Comparison of ENCODE assay signal across 8 cellular contexts in genomic region chr21:33490991-33491372, GRCh38. TPM values are rescaled to one million over a fixed set of nuclear protein-coding genes. Genes with fewer than 3 reads are reported as not detected.
DNase-seq lines count a peak whose midpoint lies in the region; ATAC-seq, FAIRE-seq and TF ChIP-seq lines count a peak whose summit lies in the region.

No MANE protein-coding gene starts in this region.

- peak overlapping the region; percentile 68 for H3K27ac Mint-ChIP-seq in Caco-2 (ENCODE audit: unreplicated experiment)

- TSS peak; percentile 75 for BruUV-seq in Caco-2 (replicated peaks; lab: Mats Ljungman, UMichigan)

- H3K4me1 ChIP-seq in Caco-2 (no peaks in the 10 kb centered on the region), urinary bladder (ENCODE audit: insufficient read depth) (no peaks in the 10 kb centered on the region)

- no peaks in the 10 kb centered on the region for H3K4me1 Mint-ChIP-seq in Caco-2 (ENCODE audit: low read depth, unreplicated experiment)

- H3K9me3 Mint-ChIP-seq in Caco-2 (ENCODE audit: unreplicated experiment): no peaks in the 10 kb centered on the region

- no peaks in the 10 kb centered on the region for H3K9me3 ChIP-seq in Caco-2

- no peaks in the 10 kb centered on the region for H3K27me3 ChIP-seq in Caco-2 (replicated peaks; ENCODE audit: control insufficient read depth, insufficient read depth, low read length)
- H3K27me3 ChIP-seq in bronchial epithelial cell (ENCODE audit: control insufficient read depth, insufficient read depth, low read length): no peaks in the 10 kb centered on the region

- H3K36me3 ChIP-seq in Caco-2 (ENCODE audit: control insufficient read depth, insufficient read depth, low read length) (no peaks in the 10 kb centered on the region), bronchial epithelial cell (ENCODE audit: control insufficient read depth, insufficient read depth, low read length) (no peaks in the 10 kb centered on the region), urinary bladder (ENCODE audit: insufficient read depth) (no peaks in the 10 kb centered on the region)

- H3K4me3 ChIP-seq in Caco-2 (ENCODE audit: low read depth, low read length): peak overlapping the region; percentile 69
- peak overlapping the region; percentile 93 for H3K4me3 ChIP-seq in bronchial epithelial cell (ENCODE audit: low read depth, low read length)
- peak overlapping the region; percentile 61 for H3K4me3 ChIP-seq in urinary bladder (ENCODE audit: low read depth, low read length)

- H3K4me3 Mint-ChIP-seq in Caco-2 (ENCODE audit: unreplicated experiment): peak overlapping the region; percentile 80

- intact Hi-C loops in Caco-2 (cut with micrococcal nuclease; ENCODE audit: unreplicated experiment): no loop called here

- ATAC-seq in HG02759 (IDR thresholded peaks at IDR 0.05; ENCODE audit: unreplicated experiment): no peak

- no peak for TF ChIP-seq CTCF in Caco-2 (IDR thresholded peaks at IDR 0.05; ENCODE audit: insufficient read depth in 1 of 2, low read depth in 1 of 2, low read length in 1 of 2, severe bottlenecking in 1 of 2, unreplicated experiment in 1 of 2)
- TF ChIP-seq CTCF in bronchial epithelial cell (IDR thresholded peaks at IDR 0.05; ENCODE audit: insufficient read depth, low read length, severe bottlenecking): no peak

- no peak for FAIRE-seq in bronchial epithelial cell (lab: Jason Lieb, UNC)

- peaks cover 10% of the 10 kb centered on the region for H3K36me3 Mint-ChIP-seq in Caco-2 (ENCODE audit: insufficient read depth, unreplicated experiment)

- no peak for DNase-seq in Caco-2
- DNase-seq in M059J (ENCODE audit: low read depth): peak; percentile 17
- DNase-seq in bronchial epithelial cell (ENCODE audit: low read depth): no peak
- DNase-seq in medulla oblongata (ENCODE audit: extremely low spot score): peak; percentile 27
- DNase-seq in NK-92 (lab: John Stamatoyannopoulos, UW; ENCODE audit: unreplicated experiment): no peak
- DNase-seq in activated effector memory CD4-positive, alpha-beta T cell treated with Interleukin-2 at 50 U/mL for 16 hours: no peak

- H3K27me3 Mint-ChIP-seq in Caco-2 (ENCODE audit: insufficient read depth, unreplicated experiment): no peaks in the 10 kb centered on the region

- CTCF ChIA-PET in Caco-2 (lab: Charles Lee): interaction anchor here (0.8 to 2.0 kb wide), 6 partner anchors 8 to 166 kb away, joined by 3 to 27 read pairs (median 4); partner anchors contain the start of genes IFNAR1 and TMEM50B

- no peak overlapping the region for H3K27ac ChIP-seq in urinary bladder (ENCODE audit: low read depth)

- POLR2A ChIA-PET in Caco-2 (lab: Charles Lee): interaction anchor here (0.6 to 1.9 kb wide), 6 partner anchors 9 to 160 kb away, joined by 3 to 43 read pairs (median 4); partner anchors contain the start of gene TMEM50B

- WGBS in urinary bladder: 18% methylated on average over 12 of the region's 12 CpGs

RNA-seq across cellular contexts. Expression of gene DNAJC28, which starts 0.5 kb away (rescaled TPM):
- total RNA-seq in Caco-2 (2022) (2.5 and 2.7 TPM in 2 replicates), bronchial epithelial cell (1.0 and 1.3 TPM in 2 replicates), urinary bladder (2.7 TPM)
- total RNA-seq in M059J (2014; rRNA removed; shearing (Covaris generic)): 1.9 TPM in 2 replicates
- 1.2 TPM for polyA plus RNA-seq in urinary bladder

RNA-seq across cellular contexts. Expression of gene TMEM50B, which starts 11.2 kb away (rescaled TPM):
- total RNA-seq in Caco-2 (2022): 21.0 and 25.9 TPM in 2 replicates
- total RNA-seq in M059J (2014; rRNA removed; shearing (Covaris generic)): 57.2 and 58.6 TPM in 2 replicates
- 16.9 and 31.6 TPM in 2 replicates for total RNA-seq in bronchial epithelial cell
- total RNA-seq in urinary bladder: 80.7 TPM
- 66.7 TPM for polyA plus RNA-seq in urinary bladder

RNA-seq across cellular contexts. Expression of gene GART, which starts 50.9 kb away (rescaled TPM):
- 134 and 147 TPM in 2 replicates for total RNA-seq in Caco-2 (2022)
- total RNA-seq in M059J (2014; rRNA removed; shearing (Covaris generic)): 89.8 and 114 TPM in 2 replicates
- total RNA-seq in bronchial epithelial cell: 68.2 and 103 TPM in 2 replicates
- 55.7 TPM for total RNA-seq in urinary bladder
- 27.3 TPM for polyA plus RNA-seq in urinary bladder

RNA-seq across cellular contexts. Expression of gene SON, which starts 51.9 kb away (rescaled TPM):
- 220 and 273 TPM in 2 replicates for total RNA-seq in Caco-2 (2022)
- 251 and 714 TPM in 2 replicates for total RNA-seq in M059J (2014; rRNA removed; shearing (Covaris generic))
- 105 and 125 TPM in 2 replicates for total RNA-seq in bronchial epithelial cell
- total RNA-seq in urinary bladder: 394 TPM
- polyA plus RNA-seq in urinary bladder: 115 TPM

Comparison
In these comparisons a context has a peak if more than half of its experiments do, and no peak if none do; other contexts are left out.
1. DNase-seq: peak in M059J (single experiment) and medulla oblongata (single experiment); none in Caco-2 (0 of 2), bronchial epithelial cell (single experiment), NK-92 (single experiment) and activated effector memory CD4-positive, alpha-beta T cell treated with Interleukin-2 at 50 U/mL for 16 hours (single experiment).
2. Peak in every context shown above with its lines, with median percentiles within 50 percentile points of each other: H3K4me3 ChIP-seq.